ENCODE assay signal across 8 cellular contexts in the genomic region with DNA sequence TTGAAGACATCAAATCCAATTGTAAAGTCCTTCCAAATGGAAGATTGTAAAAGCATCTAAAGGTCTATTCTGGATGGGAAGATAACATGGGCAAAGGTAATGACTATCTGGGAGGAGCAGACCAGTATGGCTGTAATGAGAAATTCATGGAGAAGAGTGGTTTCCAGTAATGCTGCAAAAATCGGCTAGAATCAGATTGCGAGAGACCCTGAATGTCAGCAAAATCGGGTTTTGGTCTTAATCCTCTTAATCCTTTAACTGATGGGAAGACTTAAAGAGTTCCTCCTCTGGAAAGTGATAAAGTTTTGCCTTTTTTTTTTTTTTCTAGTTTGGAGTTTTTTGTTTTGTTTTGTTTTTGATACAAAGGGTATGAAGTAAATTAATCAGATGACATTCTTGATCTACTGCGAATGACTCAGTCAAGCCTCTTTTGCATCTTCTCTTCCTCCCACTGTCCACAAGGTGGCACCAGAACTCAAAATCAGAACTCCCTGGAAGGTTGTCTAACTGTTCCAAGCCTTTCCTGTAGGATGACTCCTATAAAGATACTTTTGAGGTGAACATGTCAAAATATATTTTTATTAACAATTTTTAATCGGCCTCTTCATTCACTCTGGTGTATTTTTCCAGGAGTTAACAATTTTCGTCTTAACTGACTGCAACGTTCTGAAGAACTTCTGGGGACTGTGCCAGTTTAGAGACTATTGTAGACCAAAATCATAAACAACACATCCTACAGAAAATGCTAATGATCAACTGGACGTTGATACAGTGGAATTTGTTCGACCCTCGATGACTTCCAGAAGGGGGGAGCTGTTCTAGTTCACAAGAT.
DNase-seq lines count a peak whose midpoint lies in the region; ATAC-seq and TF ChIP-seq lines count a peak whose summit lies in the region.

No MANE protein-coding gene starts in this region.

- H3K4me1 ChIP-seq in GM23338 (ENCODE audit: insufficient read depth): peaks cover 39% of the 10 kb centered on the region

- H3K4me3 ChIP-seq in GM23338: no peak overlapping the region

- no peak overlapping the region for H3K4me3 Mint-ChIP-seq in GM23338
- H3K4me3 Mint-ChIP-seq in stimulated activated effector memory CD8-positive, alpha-beta T cell treated with anti-CD3 and anti-CD28 coated beads, Interleukin-12 subunit alpha, Interleukin-12 subunit beta, amount 100 ng/mL, for 72 hours: no peak overlapping the region

- H3F3A ChIP-seq in GM23338 (replicated peaks; ENCODE audit: low read depth): no peaks in the 10 kb centered on the region

- H3K9me3 Mint-ChIP-seq in GM23338: 0 out of 3 replicates have a peak, but pooled peaks cover 3% of the 10 kb centered on the region
- H3K9me3 Mint-ChIP-seq in stimulated activated effector memory CD8-positive, alpha-beta T cell treated with anti-CD3 and anti-CD28 coated beads, Interleukin-12 subunit alpha, Interleukin-12 subunit beta, amount 100 ng/mL, for 72 hours: no peaks in the 10 kb centered on the region

- no peak overlapping the region for H3K4me2 ChIP-seq in GM23338

- peaks cover 34% of the 10 kb centered on the region for H3K4me1 Mint-ChIP-seq in GM23338
- no peaks in the 10 kb centered on the region for H3K4me1 Mint-ChIP-seq in stimulated activated effector memory CD8-positive, alpha-beta T cell treated with anti-CD3 and anti-CD28 coated beads, Interleukin-12 subunit alpha, Interleukin-12 subunit beta, amount 100 ng/mL, for 72 hours

- H3K79me2 ChIP-seq in GM23338 (replicated peaks; ENCODE audit: insufficient read depth): no peaks in the 10 kb centered on the region

- H3K27me3 Mint-ChIP-seq in GM23338 (ENCODE audit: insufficient read depth, low read depth, poor library complexity): no peaks in the 10 kb centered on the region

- H3K36me3 Mint-ChIP-seq in GM23338 (ENCODE audit: low read depth): no peaks in the 10 kb centered on the region
- no peaks in the 10 kb centered on the region for H3K36me3 Mint-ChIP-seq in stimulated activated effector memory CD8-positive, alpha-beta T cell treated with anti-CD3 and anti-CD28 coated beads, Interleukin-12 subunit alpha, Interleukin-12 subunit beta, amount 100 ng/mL, for 72 hours

- TF ChIP-seq CTCF in GM23338 (conservative IDR thresholded peaks at IDR 0.05; ENCODE audit: low read depth in 2 of 2): peak; percentile 85 to 93

- DNase-seq in activated gamma-delta T cell treated with Interleukin-2 at 50 U/mL for 16 hours: peak; percentile 4
- no peak for DNase-seq in activated gamma-delta T cell (lab: John Stamatoyannopoulos, UW)
- peak; percentile 74 for DNase-seq in GM23338 (ENCODE audit: low spot score)
- DNase-seq in KG1 (lab: John Stamatoyannopoulos, UW): peak; percentile 51
- peak; percentile 13 for DNase-seq in RPMI8226
- peak; percentile 13 for DNase-seq in central memory CD4-positive, alpha-beta T cell
- DNase-seq in kidney tubule cell (ENCODE audit: low spot score): peak; percentile 81
- DNase-seq in stimulated activated effector memory CD8-positive, alpha-beta T cell treated with anti-CD3 and anti-CD28 coated beads, Interleukin-12 subunit alpha, Interleukin-12 subunit beta, amount 100 ng/mL, for 72 hours (ENCODE audit: low spot score in 2 of 2): no peak

- H2AFZ ChIP-seq in GM23338: no peak overlapping the region

- no peak overlapping the region for H3K27ac Mint-ChIP-seq in GM23338
- no peak overlapping the region for H3K27ac Mint-ChIP-seq in stimulated activated effector memory CD8-positive, alpha-beta T cell treated with anti-CD3 and anti-CD28 coated beads, Interleukin-12 subunit alpha, Interleukin-12 subunit beta, amount 100 ng/mL, for 72 hours

- peak; percentile 86 for ATAC-seq in GM23338
- peak; percentile 51 for ATAC-seq in stimulated activated effector memory CD8-positive, alpha-beta T cell treated with anti-CD3 and anti-CD28 coated beads, Interleukin-12 subunit alpha, Interleukin-12 subunit beta, amount 100 ng/mL, for 72 hours

- no peaks in the 10 kb centered on the region for H3K36me3 ChIP-seq in GM23338 (ENCODE audit: insufficient read depth)

- no peak overlapping the region for H3K27ac ChIP-seq in GM23338 (ENCODE audit: low read depth)

- H4K20me1 ChIP-seq in GM23338 (replicated peaks; ENCODE audit: insufficient read depth): no peaks in the 10 kb centered on the region

- no peaks in the 10 kb centered on the region for H3K27me3 ChIP-seq in GM23338 (ENCODE audit: insufficient read depth)

- H3K9me2 ChIP-seq in GM23338 (ENCODE audit: insufficient read depth): no peaks in the 10 kb centered on the region

TF ChIP-seq in GM23338, 12 proteins besides CTCF, POLR2A, EP300 and RAD21:
- no peak for TF ChIP-seq NANOG (IDR thresholded peaks at IDR 0.05; ENCODE audit: borderline replicate concordance)

Comparison
In these comparisons a context has a peak if more than half of its experiments do, and no peak if none do; other contexts are left out.
1. DNase-seq: peak in activated gamma-delta T cell treated with Interleukin-2 at 50 U/mL for 16 hours (single experiment), GM23338 (single experiment), KG1 (single experiment), RPMI8226 (single experiment), central memory CD4-positive, alpha-beta T cell (single experiment) and kidney tubule cell (single experiment); none in activated gamma-delta T cell (single experiment) and stimulated activated effector memory CD8-positive, alpha-beta T cell treated with anti-CD3 and anti-CD28 coated beads, Interleukin-12 subunit alpha, Interleukin-12 subunit beta, amount 100 ng/mL, for 72 hours (0 of 2).